ENCODE assay signal across 11 cellular contexts in the genomic region with DNA sequence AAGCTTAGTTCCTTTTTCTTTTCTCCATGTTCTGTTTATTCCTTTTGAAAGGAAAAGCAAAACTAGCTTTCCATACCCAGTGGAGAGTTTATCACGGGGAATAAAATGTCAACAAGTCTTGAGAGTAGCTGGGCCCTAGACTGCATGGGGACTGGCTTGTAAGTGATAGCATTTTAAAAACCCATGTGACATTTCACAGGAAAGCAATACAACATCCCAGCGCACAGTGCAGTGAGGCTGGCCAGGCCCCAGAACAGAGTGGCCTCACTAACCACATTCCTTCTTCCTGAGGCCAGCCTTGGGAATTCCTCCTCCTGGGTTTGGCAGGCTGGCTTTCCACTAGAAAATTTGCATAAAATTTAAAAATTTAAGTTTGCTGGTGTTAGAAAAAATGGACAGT.
DNase-seq lines count a peak whose midpoint lies in the region; ATAC-seq and TF ChIP-seq lines count a peak whose summit lies in the region.
"Had no signal": no experiment of that assay in that cellular context is flagged by ENCODE, and none has a peak within 500 bp of the region (broad histone marks: within the 10 kb centered on the region; RNA-seq: fewer than 3 reads in every experiment).

No MANE protein-coding gene starts in this region.

- DNase-seq in WTC11 (ENCODE audit: low spot score) (peak; percentile 16), glomerular visceral epithelial cell (ENCODE audit: extremely low spot score) (peak; percentile 63), upper lobe of left lung (peak in 1 of 2 donors; percentile 33), foreskin keratinocyte (no peak)
- DNase-seq in stimulated activated CD4-positive, alpha-beta T cell treated with anti-CD3 and anti-CD28 coated beads, Interleukin-2, amount 100 ng/mL, for 24 hours: no peak
- no peak for DNase-seq in activated T-cell treated with anti-CD3 and anti-CD28 coated beads, Interleukin-2, amount 50 U/mL, for 1 hour
- DNase-seq in activated CD4-positive, alpha-beta T cell treated with anti-CD3 and anti-CD28 coated beads, Interleukin-2, amount 10 ng/mL, durations not matched to agents 24 days and 14 days: no peak
- DNase-seq: activated naive CD8-positive, alpha-beta T cell treated with anti-CD3 and anti-CD28 coated beads for 36 hours; NCI-H1105 treated with DMSO at 0.1 percent for 48 hours had no signal

- no peak overlapping the region for H3K4me3 Mint-ChIP-seq in WTC11
- H3K4me3 Mint-ChIP-seq in activated CD4-positive, alpha-beta T cell treated with anti-CD3 and anti-CD28 coated beads, Interleukin-2, amount 10 ng/mL, durations not matched to agents 24 days and 14 days: no peak overlapping the region
- H3K4me3 Mint-ChIP-seq: activated naive CD8-positive, alpha-beta T cell treated with anti-CD3 and anti-CD28 coated beads for 36 hours; T-helper 1 cell treated with Interleukin-12 subunit alpha and Interleukin-12 subunit beta and Interleukin-4 antibody, amounts not matched to agents 30 μg/mL and 1 μg/mL, for 36 hours had no signal

- no peaks in the 10 kb centered on the region for H3K9me3 ChIP-seq in muscle layer of duodenum (ENCODE audit: control insufficient read depth in 1 of 2, low read length in 2 of 2)
- H3K9me3 ChIP-seq in upper lobe of left lung: no peaks in the 10 kb centered on the region

- POLR2A ChIA-PET in WTC11 (lab: Charles Lee): no interaction called here

- intact Hi-C loops in activated CD4-positive, alpha-beta T cell treated with anti-CD3 and anti-CD28 coated beads, Interleukin-2, amount 10 ng/mL, durations not matched to agents 24 days and 14 days (cut with micrococcal nuclease): no loop called here

- TF ChIP-seq CTCF in WTC11 (IDR thresholded peaks at IDR 0.05) (no peak), upper lobe of left lung (IDR thresholded peaks at IDR 0.05) (no peak), foreskin keratinocyte (conservative IDR thresholded peaks at IDR 0.05) (no peak)

- H3K36me3 ChIP-seq in muscle layer of duodenum (ENCODE audit: control insufficient read depth in 1 of 2, insufficient read depth in 2 of 2, low read length in 2 of 2) (no peaks in the 10 kb centered on the region), upper lobe of left lung (no peaks in the 10 kb centered on the region)

- 26 to 29% methylated on average over 2 of the region's 2 CpGs for WGBS in upper lobe of left lung, 2 donors

- no peak overlapping the region for H3K27ac Mint-ChIP-seq in WTC11
- no peak overlapping the region for H3K27ac Mint-ChIP-seq in activated CD4-positive, alpha-beta T cell treated with anti-CD3 and anti-CD28 coated beads, Interleukin-2, amount 10 ng/mL, durations not matched to agents 24 days and 14 days
- H3K27ac Mint-ChIP-seq: activated naive CD8-positive, alpha-beta T cell treated with anti-CD3 and anti-CD28 coated beads for 36 hours; T-helper 1 cell treated with Interleukin-12 subunit alpha and Interleukin-12 subunit beta and Interleukin-4 antibody, amounts not matched to agents 30 μg/mL and 1 μg/mL, for 36 hours had no signal

- H3K4me3 ChIP-seq in muscle layer of duodenum (ENCODE audit: low read depth in 1 of 2, low read length in 2 of 2) (no peak overlapping the region), upper lobe of left lung (no peak overlapping the region)

- no peak for TF ChIP-seq EP300 in upper lobe of left lung (IDR thresholded peaks at IDR 0.05)

- peaks cover 45% of the 10 kb centered on the region for H3K4me1 Mint-ChIP-seq in WTC11
- H3K4me1 Mint-ChIP-seq in activated CD4-positive, alpha-beta T cell treated with anti-CD3 and anti-CD28 coated beads, Interleukin-2, amount 10 ng/mL, durations not matched to agents 24 days and 14 days: no peaks in the 10 kb centered on the region
- H3K4me1 Mint-ChIP-seq: activated naive CD8-positive, alpha-beta T cell treated with anti-CD3 and anti-CD28 coated beads for 36 hours had no signal

- H3K27ac ChIP-seq in muscle layer of duodenum (ENCODE audit: low read length) (peak overlapping the region; percentile 12), upper lobe of left lung (peak overlapping the region; percentile 51 to 73 (median 64)), foreskin keratinocyte (no peak overlapping the region)

- H3K36me3 Mint-ChIP-seq in WTC11: no peaks in the 10 kb centered on the region
- H3K36me3 Mint-ChIP-seq in activated CD4-positive, alpha-beta T cell treated with anti-CD3 and anti-CD28 coated beads, Interleukin-2, amount 10 ng/mL, durations not matched to agents 24 days and 14 days (ENCODE audit: low read depth): no peaks in the 10 kb centered on the region
- H3K36me3 Mint-ChIP-seq: activated naive CD8-positive, alpha-beta T cell treated with anti-CD3 and anti-CD28 coated beads for 36 hours had no signal

- no peaks in the 10 kb centered on the region for H3K27me3 Mint-ChIP-seq in WTC11 (ENCODE audit: low read depth)
- peaks cover 10% of the 10 kb centered on the region for H3K27me3 Mint-ChIP-seq in activated CD4-positive, alpha-beta T cell treated with anti-CD3 and anti-CD28 coated beads, Interleukin-2, amount 10 ng/mL, durations not matched to agents 24 days and 14 days
- H3K27me3 Mint-ChIP-seq: activated naive CD8-positive, alpha-beta T cell treated with anti-CD3 and anti-CD28 coated beads for 36 hours had no signal

- no peaks in the 10 kb centered on the region for H3K9me3 Mint-ChIP-seq in WTC11
- H3K9me3 Mint-ChIP-seq in activated CD4-positive, alpha-beta T cell treated with anti-CD3 and anti-CD28 coated beads, Interleukin-2, amount 10 ng/mL, durations not matched to agents 24 days and 14 days: no peaks in the 10 kb centered on the region
- H3K9me3 Mint-ChIP-seq: activated naive CD8-positive, alpha-beta T cell treated with anti-CD3 and anti-CD28 coated beads for 36 hours; T-helper 1 cell treated with Interleukin-12 subunit alpha and Interleukin-12 subunit beta and Interleukin-4 antibody, amounts not matched to agents 30 μg/mL and 1 μg/mL, for 36 hours had no signal

- TF ChIP-seq POLR2A in upper lobe of left lung (IDR thresholded peaks at IDR 0.05): no peak

- CTCF ChIA-PET in WTC11 (lab: Charles Lee): interaction anchor here (1.8 kb wide), 1 partner anchor 107 kb away, joined by 4 read pairs; no protein-coding TSS in a partner anchor

- H3K27me3 ChIP-seq in muscle layer of duodenum (ENCODE audit: low read depth, low read length) (no peaks in the 10 kb centered on the region), upper lobe of left lung (no peaks in the 10 kb centered on the region), foreskin keratinocyte (no peaks in the 10 kb centered on the region)

- peaks cover 6 to 29% of the 10 kb centered on the region in 2 donors for H3K4me1 ChIP-seq in muscle layer of duodenum (ENCODE audit: control insufficient read depth in 1 of 2, insufficient read depth in 2 of 2, low read length in 2 of 2)
- peaks cover 13 to 34% (median 25%) of the 10 kb centered on the region in 4 donors for H3K4me1 ChIP-seq in upper lobe of left lung
- H3K4me1 ChIP-seq in foreskin keratinocyte: no peaks in the 10 kb centered on the region

- ATAC-seq in WTC11 (peak; percentile 81), upper lobe of left lung (ENCODE audit: low FRiP score in 2 of 2) (peak; percentile 53 to 73), foreskin keratinocyte (no peak)

TF ChIP-seq in WTC11, 78 proteins besides CTCF, POLR2A, EP300 and RAD21 (continues in another document):
- TF ChIP-seq NR1H2 (CRISPR knock-in tag; IDR thresholded peaks at IDR 0.05): no peak
- TF ChIP-seq, protein P1, sequence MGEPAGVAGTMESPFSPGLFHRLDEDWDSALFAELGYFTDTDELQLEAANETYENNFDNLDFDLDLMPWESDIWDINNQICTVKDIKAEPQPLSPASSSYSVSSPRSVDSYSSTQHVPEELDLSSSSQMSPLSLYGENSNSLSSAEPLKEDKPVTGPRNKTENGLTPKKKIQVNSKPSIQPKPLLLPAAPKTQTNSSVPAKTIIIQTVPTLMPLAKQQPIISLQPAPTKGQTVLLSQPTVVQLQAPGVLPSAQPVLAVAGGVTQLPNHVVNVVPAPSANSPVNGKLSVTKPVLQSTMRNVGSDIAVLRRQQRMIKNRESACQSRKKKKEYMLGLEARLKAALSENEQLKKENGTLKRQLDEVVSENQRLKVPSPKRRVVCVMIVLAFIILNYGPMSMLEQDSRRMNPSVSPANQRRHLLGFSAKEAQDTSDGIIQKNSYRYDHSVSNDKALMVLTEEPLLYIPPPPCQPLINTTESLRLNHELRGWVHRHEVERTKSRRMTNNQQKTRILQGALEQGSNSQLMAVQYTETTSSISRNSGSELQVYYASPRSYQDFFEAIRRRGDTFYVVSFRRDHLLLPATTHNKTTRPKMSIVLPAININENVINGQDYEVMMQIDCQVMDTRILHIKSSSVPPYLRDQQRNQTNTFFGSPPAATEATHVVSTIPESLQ (CRISPR knock-in tag; IDR thresholded peaks at IDR 0.05): no peak
- TF ChIP-seq ARID4B (CRISPR knock-in tag; IDR thresholded peaks at IDR 0.05; ENCODE audit: borderline replicate concordance): no peak
- no peak for TF ChIP-seq NFE2L1 (CRISPR knock-in tag; IDR thresholded peaks at IDR 0.05)

Comparison
In these comparisons a context has a peak if more than half of its experiments do, and no peak if none do; other contexts are left out.
1. DNase-seq: peak in WTC11 (single experiment) and glomerular visceral epithelial cell (single experiment); none in stimulated activated CD4-positive, alpha-beta T cell treated with anti-CD3 and anti-CD28 coated beads, Interleukin-2, amount 100 ng/mL, for 24 hours (0 of 2), activated T-cell treated with anti-CD3 and anti-CD28 coated beads, Interleukin-2, amount 50 U/mL, for 1 hour (single experiment), activated CD4-positive, alpha-beta T cell treated with anti-CD3 and anti-CD28 coated beads, Interleukin-2, amount 10 ng/mL, durations not matched to agents 24 days and 14 days (single experiment) and foreskin keratinocyte (0 of 2).